Comparison of ENCODE assay signal across 8 cellular contexts in genomic region chr1:114780344-114781226, GRCh38. TPM values are rescaled to one million over a fixed set of nuclear protein-coding genes. Genes with fewer than 3 reads are reported as not detected.
A peak's percentile ranks its signal among the peaks of the same experiment; 100 is the strongest.
DNase-seq lines count a peak whose midpoint lies in the region; ATAC-seq, FAIRE-seq and TF ChIP-seq lines count a peak whose summit lies in the region.

TSS of gene SIKE1 (minus strand) at chr1:114780685. CDS start at chr1:114780607, 78 bp downstream.

- H3K4me3 ChIP-seq in right atrium auricular region (peak within 1 kb of the TSS; percentile 66 to 75), psoas muscle (peak within 1 kb of the TSS; percentile 71)

- DNase-seq in NCI-H1694 treated with DMSO at 0.1 percent for 48 hours (lab: John Stamatoyannopoulos, UW) (peak; percentile 91), T-helper 17 cell (peak; percentile 87 to 91 (median 90)), right atrium auricular region (ENCODE audit: low spot score) (peak; percentile 94), psoas muscle (peak; percentile 93 to 96), urothelium cell line (ENCODE audit: low spot score) (peak; percentile 98)

- peaks cover 3% of the 10 kb centered on the region for H3K36me3 Mint-ChIP-seq in T-helper 17 cell (ENCODE audit: low read depth)

- WGBS in psoas muscle, 3 donors = 11 to 16% (median 13%) methylated on average over 53 of the region's 53 CpGs

- H3K27me3 Mint-ChIP-seq in T-helper 17 cell = no peaks in the 10 kb centered on the region

- H3K27ac ChIP-seq in angular gyrus (ENCODE audit: low read depth, low read length) = peak within 1 kb of the TSS; percentile 72
- H3K27ac ChIP-seq in right atrium auricular region = peak within 1 kb of the TSS; percentile 85 to 88
- peak within 1 kb of the TSS; percentile 94 for H3K27ac ChIP-seq in psoas muscle

- no peaks in the 10 kb centered on the region for H3K9me3 ChIP-seq in T-helper 17 cell (ENCODE audit: control insufficient read depth, low read length, poor library complexity, severe bottlenecking)
- no peaks in the 10 kb centered on the region for H3K9me3 ChIP-seq in right atrium auricular region
- H3K9me3 ChIP-seq in psoas muscle = no peaks in the 10 kb centered on the region

- ATAC-seq in GM18498 (IDR thresholded peaks at IDR 0.05; ENCODE audit: unreplicated experiment) = peak; percentile 99
- ATAC-seq in HG02938 (IDR thresholded peaks at IDR 0.05; ENCODE audit: unreplicated experiment) = peak; percentile 98
- ATAC-seq in T-helper 17 cell = peak; percentile 98
- peak; percentile 94 to 98 (median 96) for ATAC-seq in psoas muscle

- TF ChIP-seq CTCF in right atrium auricular region (IDR thresholded peaks at IDR 0.05) = peak in 1 of 2 donors; percentile 40
- peak; percentile 11 for TF ChIP-seq CTCF in psoas muscle (IDR thresholded peaks at IDR 0.05)

- H3K4me1 ChIP-seq in right atrium auricular region (peaks cover 0 to 13% of the 10 kb centered on the region in 2 donors), psoas muscle (peaks cover 17% of the 10 kb centered on the region)

- H3K4me3 Mint-ChIP-seq in T-helper 17 cell = peak within 1 kb of the TSS; percentile 100

- H3K36me3 ChIP-seq in right atrium auricular region (no peaks in the 10 kb centered on the region), psoas muscle (ENCODE audit: insufficient read depth in 1 of 2, low read depth in 1 of 2) (peaks cover 0 to 36% of the 10 kb centered on the region in 2 donors)

- peak within 1 kb of the TSS; percentile 100 for H3K27ac Mint-ChIP-seq in T-helper 17 cell

- H3K27me3 ChIP-seq in right atrium auricular region (no peaks in the 10 kb centered on the region), psoas muscle (ENCODE audit: insufficient read depth in 3 of 3, low read length in 2 of 3) (no peaks in the 10 kb centered on the region)

- intact Hi-C loops in psoas muscle (cut with DNase I) = no loop called here

- peak; percentile 61 for FAIRE-seq in urothelium cell line (lab: Jason Lieb, UNC)

- H3K4me1 Mint-ChIP-seq in T-helper 17 cell = peaks cover 14% of the 10 kb centered on the region

RNA-seq across cellular contexts. Expression of gene SIKE1, which starts in this region (rescaled TPM):
- total RNA-seq in T-helper 17 cell (10 to 100 TPM; 41.5 to 50.9 TPM), right atrium auricular region (10 to 100 TPM; 24.8 to 26.9 TPM), psoas muscle (10 to 100 TPM; 29.8 to 40.0 (median 34.7) TPM)
- polyA plus RNA-seq in psoas muscle = 10 to 100 TPM; 30.4 to 53.2 (median 35.2) TPM

Comparison
In these comparisons a context has a peak if more than half of its experiments do, and no peak if none do; other contexts are left out.
1. Peak in every context shown above with its lines: DNase-seq, ATAC-seq, H3K4me3 ChIP-seq and H3K27ac ChIP-seq.